ENCODE assay signal across 23 cellular contexts in the genomic region with DNA sequence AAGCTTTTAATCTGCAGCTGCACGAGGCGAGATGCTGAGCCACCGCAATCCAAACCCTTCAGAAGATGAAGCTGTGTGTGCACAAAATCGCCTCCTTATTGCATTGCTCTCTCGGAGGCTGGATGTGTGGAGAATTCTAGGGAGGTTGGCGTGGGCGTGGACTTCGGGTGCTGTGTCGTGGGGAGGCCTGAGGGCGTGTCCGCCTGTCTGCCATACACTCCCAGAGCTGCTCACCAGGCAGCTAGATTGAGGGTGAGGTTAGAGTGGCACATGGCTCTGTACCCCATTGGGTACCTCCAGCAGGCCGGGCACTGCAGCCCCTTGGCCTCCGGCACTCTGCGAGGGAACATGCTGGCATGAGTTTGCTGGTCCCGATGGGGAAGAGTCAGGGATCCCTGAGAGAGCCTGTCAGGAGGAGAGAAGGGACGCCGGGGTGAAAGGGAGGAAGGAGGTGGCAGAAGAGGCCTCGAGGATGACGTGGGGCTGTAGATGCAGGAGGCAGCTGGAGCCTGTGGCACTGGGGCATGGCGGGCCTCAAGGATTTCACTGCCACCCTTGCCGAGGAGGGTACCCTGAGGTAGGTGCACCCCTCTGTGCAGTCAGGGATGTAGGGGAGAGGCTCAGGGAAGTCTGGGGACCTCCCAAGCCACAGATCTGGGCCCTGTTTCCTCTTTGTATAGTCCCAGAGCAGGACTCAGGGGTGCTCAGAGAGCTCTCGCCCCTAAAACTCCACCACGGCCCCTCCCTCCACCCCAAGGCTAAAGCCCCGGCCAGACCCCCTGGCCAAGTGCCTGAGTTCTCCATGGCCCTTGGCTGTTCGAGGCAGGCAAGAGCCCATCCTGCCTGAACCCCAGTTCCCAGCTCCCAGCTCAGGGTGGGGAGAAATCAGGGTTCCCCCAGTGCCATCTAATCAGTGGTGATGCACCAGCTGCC. TPM values are rescaled to one million over a fixed set of nuclear protein-coding genes. Genes with fewer than 3 reads are reported as not detected.
DNase-seq lines count a peak whose midpoint lies in the region; ATAC-seq and TF ChIP-seq lines count a peak whose summit lies in the region.
"Had no signal": no experiment of that assay in that cellular context is flagged by ENCODE, and none has a peak within 500 bp of the region (broad histone marks: within the 10 kb centered on the region; RNA-seq: fewer than 3 reads in every experiment).

No MANE protein-coding gene starts in this region.

- CTCF ChIA-PET in SK-N-SH (lab: Yijun Ruan, JAX), result interaction anchor here (1.8 kb wide), 1 partner anchor 15 kb away, joined by 6 read pairs; no protein-coding TSS in a partner anchor

- H3K27ac Mint-ChIP-seq in nephron, result peak overlapping the region in 2 of 3 experiments; percentile 9 to 89
- H3K27ac Mint-ChIP-seq: T-helper 17 cell had no signal

- no peaks in the 10 kb centered on the region for H3K36me3 Mint-ChIP-seq in nephron (ENCODE audit: low read depth)

- no peaks in the 10 kb centered on the region for H3F3A ChIP-seq in SK-N-SH (replicated peaks; ENCODE audit: insufficient read depth)

- no peaks in the 10 kb centered on the region for H4K20me1 ChIP-seq in SK-N-SH (ENCODE audit: insufficient read depth)

- intact Hi-C loops in Right ventricle myocardium inferior (cut with DNase I), result no loop called here

- POLR2A ChIA-PET in SK-N-SH (lab: Yijun Ruan, JAX), result no interaction called here

- TF ChIP-seq RAD21 in SK-N-SH (IDR thresholded peaks at IDR 0.05; ENCODE audit: low read length), result no peak

- ATAC-seq in Right ventricle myocardium inferior (no peak), HG02885 (IDR thresholded peaks at IDR 0.05; ENCODE audit: poor library complexity, unreplicated experiment) (no peak), GM18502 (IDR thresholded peaks at IDR 0.05; ENCODE audit: poor library complexity, unreplicated experiment) (no peak)
- ATAC-seq: left lung, mucosa of descending colon, T-helper 17 cell had no signal

- H3K4me2 ChIP-seq in SK-N-SH, result no peak overlapping the region

- no peak overlapping the region for H3K4me3 Mint-ChIP-seq in nephron
- H3K4me3 Mint-ChIP-seq: T-helper 17 cell had no signal

- H2AFZ ChIP-seq in SK-N-SH (ENCODE audit: low read depth), result no peak overlapping the region

- no peaks in the 10 kb centered on the region for H3K79me2 ChIP-seq in SK-N-SH (ENCODE audit: insufficient read depth)

- H3K9me3 Mint-ChIP-seq in nephron, result peaks cover 7% of the 10 kb centered on the region

- H3K4me1 ChIP-seq in right atrium auricular region (peaks cover 0 to 13% of the 10 kb centered on the region in 2 donors), tibial nerve (peaks cover 0 to 41% (median 21%) of the 10 kb centered on the region in 4 donors), SK-N-SH (ENCODE audit: control insufficient read depth in 1 of 2, insufficient read depth in 2 of 2, low read depth in 1 of 2, low read length in 1 of 2) (no peaks in the 10 kb centered on the region)
- H3K4me1 ChIP-seq: BE2C, right lobe of liver had no signal

- H3K27me3 ChIP-seq in right atrium auricular region (no peaks in the 10 kb centered on the region), tibial nerve (no peaks in the 10 kb centered on the region), SK-N-SH (ENCODE audit: insufficient read depth) (no peaks in the 10 kb centered on the region)
- H3K27me3 ChIP-seq: right lobe of liver had no signal

- TF ChIP-seq CTCF in right atrium auricular region (IDR thresholded peaks at IDR 0.05) (no peak), nephron (IDR thresholded peaks at IDR 0.05; ENCODE audit: unreplicated experiment in 3 of 3) (no peak), tibial nerve (IDR thresholded peaks at IDR 0.05) (no peak), SK-N-SH (IDR thresholded peaks at IDR 0.05) (no peak)

- no peak for TF ChIP-seq POLR2A in tibial nerve (IDR thresholded peaks at IDR 0.05)

- DNase-seq in right atrium auricular region (ENCODE audit: low spot score), result peak; percentile 28
- DNase-seq in Right ventricle myocardium inferior (ENCODE audit: missing footprints), result no peak
- peak; percentile 85 for DNase-seq in globus pallidus (ENCODE audit: low spot score)
- DNase-seq in tibial nerve (ENCODE audit: low spot score in 2 of 2), result no peak
- DNase-seq in SK-N-SH, result no peak
- DNase-seq: activated CD4-positive, alpha-beta T cell treated with anti-CD3 and anti-CD28 coated beads, Interleukin-2, amount 50 U/mL, for 4 hours; activated CD8-positive, alpha-beta memory T cell treated with anti-CD3 and anti-CD28 coated beads, Interleukin-2, amount 50 U/mL, for 48 hours; activated effector memory CD4-positive, alpha-beta T cell treated with Interleukin-2 at 50 U/mL for 16 hours; BE2C; Calu3; effector memory CD4-positive, alpha-beta T cell; left lung; mucosa of descending colon; NCI-H1417 treated with DMSO at 0.1 percent for 48 hours; NCI-H524 treated with DMSO at 0.1 percent for 48 hours; right lobe of liver; SIG-M5; T-helper 17 cell had no signal

- H3K9ac ChIP-seq in SK-N-SH, result no peak overlapping the region

- 80 to 83% methylated on average over 24 to 25 of the region's 25 CpGs for WGBS in tibial nerve, 2 donors
- 56% methylated on average over 22 of the region's 25 CpGs for WGBS in SK-N-SH (ENCODE audit: low lambda C conversion rate)

- no peaks in the 10 kb centered on the region for H3K9me2 ChIP-seq in SK-N-SH

- H3K9me3 ChIP-seq in right atrium auricular region, result no peaks in the 10 kb centered on the region
- H3K9me3 ChIP-seq in tibial nerve, result peaks cover 0 to under 1% (median 0%) of the 10 kb centered on the region in 4 donors
- no peaks in the 10 kb centered on the region for H3K9me3 ChIP-seq in SK-N-SH
- H3K9me3 ChIP-seq: BE2C, left lung, mucosa of descending colon, right lobe of liver, suprapubic skin had no signal

- H3K36me3 ChIP-seq in right atrium auricular region (no peaks in the 10 kb centered on the region), tibial nerve (no peaks in the 10 kb centered on the region), SK-N-SH (replicated peaks in 1 of 2; ENCODE audit: control insufficient read depth in 1 of 2, insufficient read depth in 2 of 2, low read length in 1 of 2) (no peaks in the 10 kb centered on the region)
- H3K36me3 ChIP-seq: BE2C, left lung, right lobe of liver, suprapubic skin had no signal

- TF ChIP-seq EP300 in tibial nerve (IDR thresholded peaks at IDR 0.05), result no peak
- TF ChIP-seq EP300 in SK-N-SH (IDR thresholded peaks at IDR 0.05; ENCODE audit: borderline replicate concordance in 1 of 2, low read depth in 1 of 2, low read length in 1 of 2), result no peak

- H3K27ac ChIP-seq in right atrium auricular region, result peak overlapping the region; percentile 2 to 26
- H3K27ac ChIP-seq in tibial nerve, result peak overlapping the region in 3 of 4 donors; percentile 31 to 70 (median 46)
- H3K27ac ChIP-seq in SK-N-SH (ENCODE audit: low read depth in 2 of 2, low read length in 1 of 2), result no peak overlapping the region
- H3K27ac ChIP-seq: right lobe of liver, suprapubic skin, VCaP had no signal

- H3K4me1 Mint-ChIP-seq in nephron, result peaks cover 32% of the 10 kb centered on the region

- H3K4me3 ChIP-seq in right atrium auricular region (no peak overlapping the region), tibial nerve (no peak overlapping the region), SK-N-SH (ENCODE audit: low read depth in 2 of 2, low read length in 1 of 2) (no peak overlapping the region)
- H3K4me3 ChIP-seq: left lung, mucosa of descending colon, right lobe of liver, suprapubic skin had no signal

- peaks cover 30% of the 10 kb centered on the region for H3K27me3 Mint-ChIP-seq in nephron (ENCODE audit: low read depth)

TF ChIP-seq in SK-N-SH, 30 proteins besides CTCF, POLR2A, EP300 and RAD21 (continues in another document):
- TF ChIP-seq, protein P1, sequence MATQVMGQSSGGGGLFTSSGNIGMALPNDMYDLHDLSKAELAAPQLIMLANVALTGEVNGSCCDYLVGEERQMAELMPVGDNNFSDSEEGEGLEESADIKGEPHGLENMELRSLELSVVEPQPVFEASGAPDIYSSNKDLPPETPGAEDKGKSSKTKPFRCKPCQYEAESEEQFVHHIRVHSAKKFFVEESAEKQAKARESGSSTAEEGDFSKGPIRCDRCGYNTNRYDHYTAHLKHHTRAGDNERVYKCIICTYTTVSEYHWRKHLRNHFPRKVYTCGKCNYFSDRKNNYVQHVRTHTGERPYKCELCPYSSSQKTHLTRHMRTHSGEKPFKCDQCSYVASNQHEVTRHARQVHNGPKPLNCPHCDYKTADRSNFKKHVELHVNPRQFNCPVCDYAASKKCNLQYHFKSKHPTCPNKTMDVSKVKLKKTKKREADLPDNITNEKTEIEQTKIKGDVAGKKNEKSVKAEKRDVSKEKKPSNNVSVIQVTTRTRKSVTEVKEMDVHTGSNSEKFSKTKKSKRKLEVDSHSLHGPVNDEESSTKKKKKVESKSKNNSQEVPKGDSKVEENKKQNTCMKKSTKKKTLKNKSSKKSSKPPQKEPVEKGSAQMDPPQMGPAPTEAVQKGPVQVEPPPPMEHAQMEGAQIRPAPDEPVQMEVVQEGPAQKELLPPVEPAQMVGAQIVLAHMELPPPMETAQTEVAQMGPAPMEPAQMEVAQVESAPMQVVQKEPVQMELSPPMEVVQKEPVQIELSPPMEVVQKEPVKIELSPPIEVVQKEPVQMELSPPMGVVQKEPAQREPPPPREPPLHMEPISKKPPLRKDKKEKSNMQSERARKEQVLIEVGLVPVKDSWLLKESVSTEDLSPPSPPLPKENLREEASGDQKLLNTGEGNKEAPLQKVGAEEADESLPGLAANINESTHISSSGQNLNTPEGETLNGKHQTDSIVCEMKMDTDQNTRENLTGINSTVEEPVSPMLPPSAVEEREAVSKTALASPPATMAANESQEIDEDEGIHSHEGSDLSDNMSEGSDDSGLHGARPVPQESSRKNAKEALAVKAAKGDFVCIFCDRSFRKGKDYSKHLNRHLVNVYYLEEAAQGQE (IDR thresholded peaks at IDR 0.05; ENCODE audit: low read depth, low read length), result no peak
- TF ChIP-seq EZH2phosphoT487 (IDR thresholded peaks at IDR 0.05; ENCODE audit: borderline replicate concordance, low read depth) (no peak), YY1 (IDR thresholded peaks at IDR 0.05; ENCODE audit: low read depth) (no peak), POLR2AphosphoS5 (IDR thresholded peaks at IDR 0.05; ENCODE audit: low read depth, low read length) (no peak), TCF12 (IDR thresholded peaks at IDR 0.05) (no peak), FOXJ3 (CRISPR knock-in tag; IDR thresholded peaks at IDR 0.05) (no peak), MXI1 (IDR thresholded peaks at IDR 0.05; ENCODE audit: low read depth, low read length) (no peak), GATA2 (CRISPR knock-in tag; IDR thresholded peaks at IDR 0.05) (no peak), TEAD4 (IDR thresholded peaks at IDR 0.05; ENCODE audit: borderline replicate concordance, insufficient read depth) (no peak), FOXM1 (IDR thresholded peaks at IDR 0.05; ENCODE audit: low read depth) (no peak), SIN3A (IDR thresholded peaks at IDR 0.05; ENCODE audit: borderline replicate concordance, low read depth, low read length) (no peak)

RNA-seq across cellular contexts. Expression of a gene that starts 38.8 kb away (rescaled TPM):
- 10 to 100 TPM in 1 of 2 donors, 1 to 10 TPM in 1; 8.1 to 20.1 TPM for total RNA-seq in right atrium auricular region
- 30.7 TPM for total RNA-seq in Right ventricle myocardium inferior
- 100 to 1,000 TPM in 2 of 4 donors, 10 to 100 TPM in 2; 68.0 to 123 (median 86.5) TPM for total RNA-seq in tibial nerve
- polyA plus RNA-seq in SK-N-SH (2012; rRNA removed), result 3.9 and 5.5 TPM in 2 replicates
- polyA plus RNA-seq in SK-N-SH (2012; cell fraction: cytosol; rRNA removed), result 3.1 and 3.9 TPM in 2 replicates
- 16.0 and 17.0 TPM in 2 replicates for polyA plus RNA-seq in SK-N-SH (2012; cell fraction: nucleus; rRNA removed)

Comparison
In these comparisons a context has a peak if more than half of its experiments do, and no peak if none do; other contexts are left out.
1. DNase-seq: peak in right atrium auricular region (single experiment) and globus pallidus (single experiment); none in Right ventricle myocardium inferior (single experiment), tibial nerve (0 of 2) and SK-N-SH (single experiment).
2. H3K27ac ChIP-seq: peak in right atrium auricular region (2 of 2) and tibial nerve (3 of 4); none in SK-N-SH (0 of 2).